Comparison of ENCODE assay signal across 2 cellular contexts in genomic region chr5:157266286-157267007, GRCh38.
TF ChIP-seq lines count a peak whose summit lies in the region.

No MANE protein-coding gene starts in this region.

TF ChIP-seq in A549, 52 proteins besides CTCF, POLR2A, EP300 and RAD21 (continued from another document):
- 0 out of 2 replicates have a peak, but pooled peaks have one; percentile 6 for TF ChIP-seq MAX (IDR thresholded peaks at IDR 0.05)
- TF ChIP-seq HOXB5 (CRISPR knock-in tag; IDR thresholded peaks at IDR 0.05), result no peak
- TF ChIP-seq SMC3 (IDR thresholded peaks at IDR 0.05), result peak; percentile 19; the same call in 2 of the 3 replicates

TF ChIP-seq in GM12878, 131 proteins besides CTCF, POLR2A, EP300 and RAD21 (continued from another document):
- peak; percentile 77 for TF ChIP-seq NKRF (conservative IDR thresholded peaks at IDR 0.05)
- no peak for TF ChIP-seq MEF2A (IDR thresholded peaks at IDR 0.05; ENCODE audit: insufficient read depth, low read depth, low read length)
- 0 out of 2 replicates have a peak, but pooled peaks have one; percentile 5 for TF ChIP-seq YY1 (IDR thresholded peaks at IDR 0.05; ENCODE audit: low read depth, low read length)
- 0 out of 2 replicates have a peak, but pooled peaks have one; percentile 34 for TF ChIP-seq ZNF592 (IDR thresholded peaks at IDR 0.05)
- peak; percentile 89; the same call in 1 of the 2 replicates for TF ChIP-seq ZNF217 (IDR thresholded peaks at IDR 0.05)
- no peak for TF ChIP-seq RELA (IDR thresholded peaks at IDR 0.05; ENCODE audit: borderline replicate concordance, partially characterized antibody)
- no peak for TF ChIP-seq ASH2L (IDR thresholded peaks at IDR 0.05; ENCODE audit: borderline replicate concordance, low read depth)
- TF ChIP-seq NRF1 (conservative IDR thresholded peaks at IDR 0.05; ENCODE audit: low read depth, low read length), result no peak
- 0 out of 2 replicates have a peak, but pooled peaks have one; percentile 40 for TF ChIP-seq RB1 (IDR thresholded peaks at IDR 0.05; ENCODE audit: borderline replicate concordance)
- TF ChIP-seq LARP7 (IDR thresholded peaks at IDR 0.05), result peak; percentile 99
- no peak for TF ChIP-seq E4F1 (IDR thresholded peaks at IDR 0.05; ENCODE audit: borderline replicate concordance, partially characterized antibody)
- no peak for TF ChIP-seq TCF3 (IDR thresholded peaks at IDR 0.05; ENCODE audit: borderline replicate concordance, insufficient read depth, low read depth, low read length)
- TF ChIP-seq IKZF1 (conservative IDR thresholded peaks at IDR 0.05), result 0 out of 2 replicates have a peak, but pooled peaks have one; percentile 82
- TF ChIP-seq BACH1 (IDR thresholded peaks at IDR 0.05; ENCODE audit: borderline replicate concordance), result 0 out of 2 replicates have a peak, but pooled peaks have one; percentile 64
- TF ChIP-seq ZNF274 (IDR thresholded peaks at IDR 0.05; ENCODE audit: insufficient read depth, insufficient read length), result no peak
- no peak for TF ChIP-seq STAT3 (IDR thresholded peaks at IDR 0.05; ENCODE audit: low read depth, low read length)
- TF ChIP-seq TCF12 (IDR thresholded peaks at IDR 0.05; ENCODE audit: low read depth, low read length), result 0 out of 2 replicates have a peak, but pooled peaks have one; percentile 3
- no peak for TF ChIP-seq EED (IDR thresholded peaks at IDR 0.05; ENCODE audit: low read depth)
- TF ChIP-seq MLLT1 (IDR thresholded peaks at IDR 0.05), result no peak
- TF ChIP-seq ZNF207 (IDR thresholded peaks at IDR 0.05; ENCODE audit: borderline replicate concordance), result 0 out of 2 replicates have a peak, but pooled peaks have one; percentile 64
- TF ChIP-seq ZNF24 (IDR thresholded peaks at IDR 0.05), result peak; percentile 66
- peak; percentile 79 for TF ChIP-seq SMARCA5 (IDR thresholded peaks at IDR 0.05)
- peak; percentile 49; the same call in 1 of the 2 replicates for TF ChIP-seq NR2F1 (conservative IDR thresholded peaks at IDR 0.05)
- TF ChIP-seq GATAD2B (conservative IDR thresholded peaks at IDR 0.05; ENCODE audit: low read depth), result peak; percentile 96
- TF ChIP-seq DPF2 (IDR thresholded peaks at IDR 0.05), result peak; percentile 88
- peak; percentile 57; the same call in 1 of the 2 replicates for TF ChIP-seq HDGF (IDR thresholded peaks at IDR 0.05)
- TF ChIP-seq MAX (IDR thresholded peaks at IDR 0.05; ENCODE audit: low read depth, low read length), result peak; percentile 9; the same call in 1 of the 2 replicates
- no peak for TF ChIP-seq ZBTB11 (CRISPR knock-in tag; IDR thresholded peaks at IDR 0.05)
- TF ChIP-seq BCLAF1 (IDR thresholded peaks at IDR 0.05), result 0 out of 2 replicates have a peak, but pooled peaks have one; percentile 31
- peak in 1 of 2 experiments; percentile 64; a peak in 1 of 4 replicates for TF ChIP-seq BHLHE40 (IDR thresholded peaks at IDR 0.05; ENCODE audit: borderline replicate concordance in 1 of 2, low read depth in 2 of 2, low read length in 1 of 2)
- TF ChIP-seq ZNF687 (IDR thresholded peaks at IDR 0.05), result peak; percentile 50; the same call in 1 of the 2 replicates
- TF ChIP-seq SREBF2 (IDR thresholded peaks at IDR 0.05; ENCODE audit: low read length), result no peak
- TF ChIP-seq ATF3 (IDR thresholded peaks at IDR 0.05; ENCODE audit: borderline replicate concordance, extremely low read depth, low read depth, low read length), result no peak
